1 cellular context compared by ENCODE assay signal in genomic region chr9:137267933-137268355, GRCh38.
TF ChIP-seq lines count a peak whose summit lies in the region.

No MANE protein-coding gene starts in this region.

TF ChIP-seq in GM12878, 131 proteins besides CTCF, POLR2A, EP300 and RAD21 (continues in another document):
- no peak for TF ChIP-seq FOXK2 (IDR thresholded peaks at IDR 0.05)
- TF ChIP-seq, protein P1, sequence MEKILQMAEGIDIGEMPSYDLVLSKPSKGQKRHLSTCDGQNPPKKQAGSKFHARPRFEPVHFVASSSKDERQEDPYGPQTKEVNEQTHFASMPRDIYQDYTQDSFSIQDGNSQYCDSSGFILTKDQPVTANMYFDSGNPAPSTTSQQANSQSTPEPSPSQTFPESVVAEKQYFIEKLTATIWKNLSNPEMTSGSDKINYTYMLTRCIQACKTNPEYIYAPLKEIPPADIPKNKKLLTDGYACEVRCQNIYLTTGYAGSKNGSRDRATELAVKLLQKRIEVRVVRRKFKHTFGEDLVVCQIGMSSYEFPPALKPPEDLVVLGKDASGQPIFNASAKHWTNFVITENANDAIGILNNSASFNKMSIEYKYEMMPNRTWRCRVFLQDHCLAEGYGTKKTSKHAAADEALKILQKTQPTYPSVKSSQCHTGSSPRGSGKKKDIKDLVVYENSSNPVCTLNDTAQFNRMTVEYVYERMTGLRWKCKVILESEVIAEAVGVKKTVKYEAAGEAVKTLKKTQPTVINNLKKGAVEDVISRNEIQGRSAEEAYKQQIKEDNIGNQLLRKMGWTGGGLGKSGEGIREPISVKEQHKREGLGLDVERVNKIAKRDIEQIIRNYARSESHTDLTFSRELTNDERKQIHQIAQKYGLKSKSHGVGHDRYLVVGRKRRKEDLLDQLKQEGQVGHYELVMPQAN (conservative IDR thresholded peaks at IDR 0.05), result no peak
- TF ChIP-seq, protein P2, sequence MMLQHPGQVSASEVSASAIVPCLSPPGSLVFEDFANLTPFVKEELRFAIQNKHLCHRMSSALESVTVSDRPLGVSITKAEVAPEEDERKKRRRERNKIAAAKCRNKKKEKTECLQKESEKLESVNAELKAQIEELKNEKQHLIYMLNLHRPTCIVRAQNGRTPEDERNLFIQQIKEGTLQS (IDR thresholded peaks at IDR 0.05; ENCODE audit: borderline replicate concordance, extremely low read depth, low read depth, low read length), result no peak
- TF ChIP-seq SIX5 (IDR thresholded peaks at IDR 0.05; ENCODE audit: low read depth, low read length, severe bottlenecking), result no peak
- TF ChIP-seq JUND (IDR thresholded peaks at IDR 0.05; ENCODE audit: low read depth, low read length), result no peak
- TF ChIP-seq SREBF2 (IDR thresholded peaks at IDR 0.05; ENCODE audit: low read length), result no peak
- TF ChIP-seq NRF1 (conservative IDR thresholded peaks at IDR 0.05; ENCODE audit: low read depth, low read length), result no peak
- TF ChIP-seq KDM1A (IDR thresholded peaks at IDR 0.05; ENCODE audit: borderline replicate concordance), result no peak
- no peak for TF ChIP-seq CBFB (IDR thresholded peaks at IDR 0.05; ENCODE audit: low read depth)
- TF ChIP-seq TCF12 (IDR thresholded peaks at IDR 0.05; ENCODE audit: low read depth, low read length), result no peak
- TF ChIP-seq ZNF384 (IDR thresholded peaks at IDR 0.05; ENCODE audit: borderline replicate concordance, low read depth, low read length), result no peak
- no peak for TF ChIP-seq ZNF207 (IDR thresholded peaks at IDR 0.05; ENCODE audit: borderline replicate concordance)
- no peak for TF ChIP-seq TARDBP (IDR thresholded peaks at IDR 0.05; ENCODE audit: borderline replicate concordance)
- no peak for TF ChIP-seq NFXL1 (IDR thresholded peaks at IDR 0.05; ENCODE audit: borderline replicate concordance)
- TF ChIP-seq, protein P3, sequence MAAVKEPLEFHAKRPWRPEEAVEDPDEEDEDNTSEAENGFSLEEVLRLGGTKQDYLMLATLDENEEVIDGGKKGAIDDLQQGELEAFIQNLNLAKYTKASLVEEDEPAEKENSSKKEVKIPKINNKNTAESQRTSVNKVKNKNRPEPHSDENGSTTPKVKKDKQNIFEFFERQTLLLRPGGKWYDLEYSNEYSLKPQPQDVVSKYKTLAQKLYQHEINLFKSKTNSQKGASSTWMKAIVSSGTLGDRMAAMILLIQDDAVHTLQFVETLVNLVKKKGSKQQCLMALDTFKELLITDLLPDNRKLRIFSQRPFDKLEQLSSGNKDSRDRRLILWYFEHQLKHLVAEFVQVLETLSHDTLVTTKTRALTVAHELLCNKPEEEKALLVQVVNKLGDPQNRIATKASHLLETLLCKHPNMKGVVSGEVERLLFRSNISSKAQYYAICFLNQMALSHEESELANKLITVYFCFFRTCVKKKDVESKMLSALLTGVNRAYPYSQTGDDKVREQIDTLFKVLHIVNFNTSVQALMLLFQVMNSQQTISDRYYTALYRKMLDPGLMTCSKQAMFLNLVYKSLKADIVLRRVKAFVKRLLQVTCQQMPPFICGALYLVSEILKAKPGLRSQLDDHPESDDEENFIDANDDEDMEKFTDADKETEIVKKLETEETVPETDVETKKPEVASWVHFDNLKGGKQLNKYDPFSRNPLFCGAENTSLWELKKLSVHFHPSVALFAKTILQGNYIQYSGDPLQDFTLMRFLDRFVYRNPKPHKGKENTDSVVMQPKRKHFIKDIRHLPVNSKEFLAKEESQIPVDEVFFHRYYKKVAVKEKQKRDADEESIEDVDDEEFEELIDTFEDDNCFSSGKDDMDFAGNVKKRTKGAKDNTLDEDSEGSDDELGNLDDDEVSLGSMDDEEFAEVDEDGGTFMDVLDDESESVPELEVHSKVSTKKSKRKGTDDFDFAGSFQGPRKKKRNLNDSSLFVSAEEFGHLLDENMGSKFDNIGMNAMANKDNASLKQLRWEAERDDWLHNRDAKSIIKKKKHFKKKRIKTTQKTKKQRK (IDR thresholded peaks at IDR 0.05; ENCODE audit: low read depth, low read length), result no peak
- TF ChIP-seq CBX5 (IDR thresholded peaks at IDR 0.05; ENCODE audit: low read depth), result no peak
- 0 out of 2 replicates have a peak, but pooled peaks have one; percentile 13 for TF ChIP-seq BACH1 (IDR thresholded peaks at IDR 0.05; ENCODE audit: borderline replicate concordance)
- no peak for TF ChIP-seq RFX5 (IDR thresholded peaks at IDR 0.05; ENCODE audit: low read depth, low read length)
- TF ChIP-seq BCL11A (IDR thresholded peaks at IDR 0.05; ENCODE audit: low read depth, low read length), result 0 out of 2 replicates have a peak, but pooled peaks have one; percentile 24
- no peak for TF ChIP-seq USF1 (IDR thresholded peaks at IDR 0.05; ENCODE audit: borderline replicate concordance, extremely low read length, insufficient read depth, low read depth, low read length)
- TF ChIP-seq, protein P4, sequence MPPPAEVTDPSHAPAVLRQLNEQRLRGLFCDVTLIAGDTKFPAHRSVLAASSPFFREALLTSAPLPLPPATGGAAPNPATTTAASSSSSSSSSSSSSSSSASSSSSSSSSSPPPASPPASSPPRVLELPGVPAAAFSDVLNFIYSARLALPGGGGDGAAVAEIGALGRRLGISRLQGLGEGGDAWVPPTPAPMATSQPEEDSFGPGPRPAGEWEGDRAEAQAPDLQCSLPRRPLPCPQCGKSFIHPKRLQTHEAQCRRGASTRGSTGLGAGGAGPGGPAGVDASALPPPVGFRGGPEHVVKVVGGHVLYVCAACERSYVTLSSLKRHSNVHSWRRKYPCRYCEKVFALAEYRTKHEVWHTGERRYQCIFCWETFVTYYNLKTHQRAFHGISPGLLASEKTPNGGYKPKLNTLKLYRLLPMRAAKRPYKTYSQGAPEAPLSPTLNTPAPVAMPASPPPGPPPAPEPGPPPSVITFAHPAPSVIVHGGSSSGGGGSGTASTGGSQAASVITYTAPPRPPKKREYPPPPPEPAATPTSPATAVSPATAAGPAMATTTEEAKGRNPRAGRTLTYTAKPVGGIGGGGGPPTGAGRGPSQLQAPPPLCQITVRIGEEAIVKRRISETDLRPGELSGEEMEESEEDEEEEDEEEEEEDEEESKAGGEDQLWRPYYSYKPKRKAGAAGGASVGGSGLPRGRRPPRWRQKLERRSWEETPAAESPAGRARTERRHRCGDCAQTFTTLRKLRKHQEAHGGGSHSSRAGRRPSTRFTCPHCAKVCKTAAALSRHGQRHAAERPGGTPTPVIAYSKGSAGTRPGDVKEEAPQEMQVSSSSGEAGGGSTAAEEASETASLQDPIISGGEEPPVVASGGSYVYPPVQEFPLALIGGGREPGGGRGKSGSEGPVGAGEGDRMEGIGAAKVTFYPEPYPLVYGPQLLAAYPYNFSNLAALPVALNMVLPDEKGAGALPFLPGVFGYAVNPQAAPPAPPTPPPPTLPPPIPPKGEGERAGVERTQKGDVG (CRISPR knock-in tag; IDR thresholded peaks at IDR 0.05), result no peak
- no peak for TF ChIP-seq BRCA1 (IDR thresholded peaks at IDR 0.05; ENCODE audit: low read depth, low read length)
- peak; percentile 44; the same call in 1 of the 2 replicates for TF ChIP-seq SPI1 (IDR thresholded peaks at IDR 0.05; ENCODE audit: borderline replicate concordance, insufficient read depth, low read depth, low read length)
- TF ChIP-seq CBX3 (IDR thresholded peaks at IDR 0.05; ENCODE audit: borderline replicate concordance, low read depth), result no peak
- TF ChIP-seq, protein P5, sequence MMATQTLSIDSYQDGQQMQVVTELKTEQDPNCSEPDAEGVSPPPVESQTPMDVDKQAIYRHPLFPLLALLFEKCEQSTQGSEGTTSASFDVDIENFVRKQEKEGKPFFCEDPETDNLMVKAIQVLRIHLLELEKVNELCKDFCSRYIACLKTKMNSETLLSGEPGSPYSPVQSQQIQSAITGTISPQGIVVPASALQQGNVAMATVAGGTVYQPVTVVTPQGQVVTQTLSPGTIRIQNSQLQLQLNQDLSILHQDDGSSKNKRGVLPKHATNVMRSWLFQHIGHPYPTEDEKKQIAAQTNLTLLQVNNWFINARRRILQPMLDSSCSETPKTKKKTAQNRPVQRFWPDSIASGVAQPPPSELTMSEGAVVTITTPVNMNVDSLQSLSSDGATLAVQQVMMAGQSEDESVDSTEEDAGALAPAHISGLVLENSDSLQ (IDR thresholded peaks at IDR 0.05), result no peak
- no peak for TF ChIP-seq POLR2AphosphoS5 (IDR thresholded peaks at IDR 0.05; ENCODE audit: low read length)
- no peak for TF ChIP-seq FOXM1 (IDR thresholded peaks at IDR 0.05; ENCODE audit: low read depth, low read length)
- TF ChIP-seq TAF1 (IDR thresholded peaks at IDR 0.05; ENCODE audit: borderline replicate concordance, low read depth, low read length), result no peak
- TF ChIP-seq REST (IDR thresholded peaks at IDR 0.05; ENCODE audit: low read depth, low read length), result no peak
- TF ChIP-seq, protein P6, sequence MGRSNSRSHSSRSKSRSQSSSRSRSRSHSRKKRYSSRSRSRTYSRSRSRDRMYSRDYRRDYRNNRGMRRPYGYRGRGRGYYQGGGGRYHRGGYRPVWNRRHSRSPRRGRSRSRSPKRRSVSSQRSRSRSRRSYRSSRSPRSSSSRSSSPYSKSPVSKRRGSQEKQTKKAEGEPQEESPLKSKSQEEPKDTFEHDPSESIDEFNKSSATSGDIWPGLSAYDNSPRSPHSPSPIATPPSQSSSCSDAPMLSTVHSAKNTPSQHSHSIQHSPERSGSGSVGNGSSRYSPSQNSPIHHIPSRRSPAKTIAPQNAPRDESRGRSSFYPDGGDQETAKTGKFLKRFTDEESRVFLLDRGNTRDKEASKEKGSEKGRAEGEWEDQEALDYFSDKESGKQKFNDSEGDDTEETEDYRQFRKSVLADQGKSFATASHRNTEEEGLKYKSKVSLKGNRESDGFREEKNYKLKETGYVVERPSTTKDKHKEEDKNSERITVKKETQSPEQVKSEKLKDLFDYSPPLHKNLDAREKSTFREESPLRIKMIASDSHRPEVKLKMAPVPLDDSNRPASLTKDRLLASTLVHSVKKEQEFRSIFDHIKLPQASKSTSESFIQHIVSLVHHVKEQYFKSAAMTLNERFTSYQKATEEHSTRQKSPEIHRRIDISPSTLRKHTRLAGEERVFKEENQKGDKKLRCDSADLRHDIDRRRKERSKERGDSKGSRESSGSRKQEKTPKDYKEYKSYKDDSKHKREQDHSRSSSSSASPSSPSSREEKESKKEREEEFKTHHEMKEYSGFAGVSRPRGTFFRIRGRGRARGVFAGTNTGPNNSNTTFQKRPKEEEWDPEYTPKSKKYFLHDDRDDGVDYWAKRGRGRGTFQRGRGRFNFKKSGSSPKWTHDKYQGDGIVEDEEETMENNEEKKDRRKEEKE (IDR thresholded peaks at IDR 0.05), result no peak
- TF ChIP-seq MTA2 (IDR thresholded peaks at IDR 0.05; ENCODE audit: low read depth), result no peak
- no peak for TF ChIP-seq SUPT20H (IDR thresholded peaks at IDR 0.05; ENCODE audit: borderline replicate concordance, control insufficient read depth, low read depth, low read length)
- TF ChIP-seq MYB (IDR thresholded peaks at IDR 0.05; ENCODE audit: borderline replicate concordance, low read depth, low read length), result no peak
- no peak for TF ChIP-seq DPF2 (IDR thresholded peaks at IDR 0.05)
- no peak for TF ChIP-seq CREB1 (IDR thresholded peaks at IDR 0.05; ENCODE audit: low read depth)
- TF ChIP-seq, protein P7, sequence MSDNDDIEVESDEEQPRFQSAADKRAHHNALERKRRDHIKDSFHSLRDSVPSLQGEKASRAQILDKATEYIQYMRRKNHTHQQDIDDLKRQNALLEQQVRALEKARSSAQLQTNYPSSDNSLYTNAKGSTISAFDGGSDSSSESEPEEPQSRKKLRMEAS (IDR thresholded peaks at IDR 0.05; ENCODE audit: low read depth, low read length), result no peak
- TF ChIP-seq, protein P8, sequence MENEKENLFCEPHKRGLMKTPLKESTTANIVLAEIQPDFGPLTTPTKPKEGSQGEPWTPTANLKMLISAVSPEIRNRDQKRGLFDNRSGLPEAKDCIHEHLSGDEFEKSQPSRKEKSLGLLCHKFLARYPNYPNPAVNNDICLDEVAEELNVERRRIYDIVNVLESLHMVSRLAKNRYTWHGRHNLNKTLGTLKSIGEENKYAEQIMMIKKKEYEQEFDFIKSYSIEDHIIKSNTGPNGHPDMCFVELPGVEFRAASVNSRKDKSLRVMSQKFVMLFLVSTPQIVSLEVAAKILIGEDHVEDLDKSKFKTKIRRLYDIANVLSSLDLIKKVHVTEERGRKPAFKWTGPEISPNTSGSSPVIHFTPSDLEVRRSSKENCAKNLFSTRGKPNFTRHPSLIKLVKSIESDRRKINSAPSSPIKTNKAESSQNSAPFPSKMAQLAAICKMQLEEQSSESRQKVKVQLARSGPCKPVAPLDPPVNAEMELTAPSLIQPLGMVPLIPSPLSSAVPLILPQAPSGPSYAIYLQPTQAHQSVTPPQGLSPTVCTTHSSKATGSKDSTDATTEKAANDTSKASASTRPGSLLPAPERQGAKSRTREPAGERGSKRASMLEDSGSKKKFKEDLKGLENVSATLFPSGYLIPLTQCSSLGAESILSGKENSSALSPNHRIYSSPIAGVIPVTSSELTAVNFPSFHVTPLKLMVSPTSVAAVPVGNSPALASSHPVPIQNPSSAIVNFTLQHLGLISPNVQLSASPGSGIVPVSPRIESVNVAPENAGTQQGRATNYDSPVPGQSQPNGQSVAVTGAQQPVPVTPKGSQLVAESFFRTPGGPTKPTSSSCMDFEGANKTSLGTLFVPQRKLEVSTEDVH (IDR thresholded peaks at IDR 0.05; ENCODE audit: low read depth, partially characterized antibody), result no peak
- TF ChIP-seq IKZF1 (conservative IDR thresholded peaks at IDR 0.05), result 0 out of 2 replicates have a peak, but pooled peaks have one; percentile 44
- no peak for TF ChIP-seq MEF2A (IDR thresholded peaks at IDR 0.05; ENCODE audit: insufficient read depth, low read depth, low read length)
- TF ChIP-seq ESRRA (IDR thresholded peaks at IDR 0.05; ENCODE audit: low read length), result no peak
- no peak for TF ChIP-seq POLR2AphosphoS2 (IDR thresholded peaks at IDR 0.05; ENCODE audit: low read depth, low read length)
- TF ChIP-seq JUNB (IDR thresholded peaks at IDR 0.05), result no peak
